8 cellular contexts compared by ENCODE assay signal in genomic region chr11:62880231-62880802, GRCh38. TPM values are rescaled to one million over a fixed set of nuclear protein-coding genes. Genes with fewer than 3 reads are reported as not detected.
DNase-seq lines count a peak whose midpoint lies in the region; ATAC-seq and TF ChIP-seq lines count a peak whose summit lies in the region.

No MANE protein-coding gene starts in this region.

- WGBS in ectodermal cell, 2 experiments: 20 to 23% methylated on average over 16 of the region's 16 CpGs
- WGBS in thyroid gland, 2 donors: 0% methylated on average over 16 of the region's 16 CpGs

- H3K9me3 ChIP-seq in A673 (ENCODE audit: low read depth, low read length, poor library complexity, severe bottlenecking) (no peaks in the 10 kb centered on the region), ectodermal cell (ENCODE audit: control insufficient read depth, low read length) (no peaks in the 10 kb centered on the region), thyroid gland (no peaks in the 10 kb centered on the region)

- peaks cover 22% of the 10 kb centered on the region for H3K36me3 Mint-ChIP-seq in mesothelial cell of epicardium

- H3K4me3 ChIP-seq in A673 (ENCODE audit: low read depth, low read length, poor library complexity, severe bottlenecking): peak overlapping the region; percentile 72
- peak overlapping the region; percentile 99 for H3K4me3 ChIP-seq in GM12875 (ENCODE audit: low read depth, low read length)
- peak overlapping the region; percentile 77 for H3K4me3 ChIP-seq in ectodermal cell (ENCODE audit: insufficient read depth, low read depth, low read length)
- peak overlapping the region; percentile 85 to 99 (median 94) for H3K4me3 ChIP-seq in thyroid gland (replicated peaks in 1 of 3)

- DNase-seq in A673 (ENCODE audit: low spot score) (peak; percentile 52), mesothelial cell of epicardium (ENCODE audit: low spot score in 2 of 2, unreplicated experiment in 2 of 2) (no peak), thyroid gland (peak; percentile 88 to 91)

- TF ChIP-seq POLR2A in thyroid gland (IDR thresholded peaks at IDR 0.05): no peak

- H3K4me1 Mint-ChIP-seq in mesothelial cell of epicardium: peaks cover 45% of the 10 kb centered on the region

- no peak for TF ChIP-seq CTCF in A673 (conservative IDR thresholded peaks at IDR 0.05; ENCODE audit: low read depth, low read length)
- no peak for TF ChIP-seq CTCF in GM12875 (IDR thresholded peaks at IDR 0.05; ENCODE audit: borderline replicate concordance, insufficient read depth, low read depth, low read length)
- no peak for TF ChIP-seq CTCF in mesothelial cell of epicardium (IDR thresholded peaks at IDR 0.05; ENCODE audit: unreplicated experiment)
- no peak for TF ChIP-seq CTCF in thyroid gland (IDR thresholded peaks at IDR 0.05)

- BruUV-seq in A673 (replicated peaks; lab: Mats Ljungman, UMichigan): no TSS peak

- POLR2A ChIA-PET in A673 (lab: Charles Lee; ENCODE audit: low non-redundant PET): interaction anchor here (0.6 kb wide), 1 partner anchor 39 kb away, joined by 5 read pairs; no protein-coding TSS in a partner anchor

- intact Hi-C loops in A673 (cut with micrococcal nuclease; ENCODE audit: unreplicated experiment) (loop anchor here (5.0 kb wide), 1 partner anchor 93 kb away; the partner anchor contains the start of gene TMEM179B), thyroid gland (cut with DNase I) (no loop called here)

- H3K4me1 ChIP-seq in A673 (ENCODE audit: insufficient read depth, low read length, poor library complexity, severe bottlenecking): peaks cover 40% of the 10 kb centered on the region
- H3K4me1 ChIP-seq in ectodermal cell (ENCODE audit: control insufficient read depth, insufficient read depth, low read length): peaks cover 33% of the 10 kb centered on the region
- peaks cover 33 to 48% of the 10 kb centered on the region in 2 donors for H3K4me1 ChIP-seq in thyroid gland

- H3K27me3 Mint-ChIP-seq in mesothelial cell of epicardium (ENCODE audit: low read depth): no peaks in the 10 kb centered on the region

- no peaks in the 10 kb centered on the region for H3K27me3 ChIP-seq in A673 (replicated peaks; ENCODE audit: insufficient read depth, low read depth, low read length, poor library complexity)
- no peaks in the 10 kb centered on the region for H3K27me3 ChIP-seq in ectodermal cell (ENCODE audit: control insufficient read depth, insufficient read depth, low read length, poor library complexity, severe bottlenecking)
- no peaks in the 10 kb centered on the region for H3K27me3 ChIP-seq in thyroid gland

- H3K27ac ChIP-seq in A673 (ENCODE audit: low read depth, low read length, poor library complexity, severe bottlenecking): peak overlapping the region; percentile 98
- H3K27ac ChIP-seq in ectodermal cell (ENCODE audit: insufficient read depth, low read depth, low read length, poor library complexity, severe bottlenecking): peak overlapping the region; percentile 98
- H3K27ac ChIP-seq in thyroid gland: peak overlapping the region; percentile 96 to 99 (median 99)

- ATAC-seq in HG03097 (IDR thresholded peaks at IDR 0.05; ENCODE audit: low FRiP score, unreplicated experiment) (peak; percentile 2), SK-N-SH treated with all-trans-retinoic acid at 6 μM for 48 hours (peak; percentile 57), HG03439 (IDR thresholded peaks at IDR 0.05; ENCODE audit: unreplicated experiment) (no peak)

- peak overlapping the region; percentile 100 for H3K27ac Mint-ChIP-seq in mesothelial cell of epicardium

- CTCF ChIA-PET in A673 (lab: Charles Lee): no interaction called here

- peak overlapping the region; percentile 99 for H3K4me3 Mint-ChIP-seq in mesothelial cell of epicardium

- H3K36me3 ChIP-seq in A673 (ENCODE audit: insufficient read depth, low read length, poor library complexity, severe bottlenecking): peaks cover 49% of the 10 kb centered on the region
- H3K36me3 ChIP-seq in ectodermal cell (ENCODE audit: control insufficient read depth, insufficient read depth, low read length): peaks cover 36% of the 10 kb centered on the region
- H3K36me3 ChIP-seq in thyroid gland: peaks cover 26 to 28% of the 10 kb centered on the region in 2 donors

- no peaks in the 10 kb centered on the region for H3K9me3 Mint-ChIP-seq in mesothelial cell of epicardium

TF ChIP-seq in SK-N-SH treated with all-trans-retinoic acid at 6 μM for 48 hours, 23 proteins besides CTCF, POLR2A, EP300 and RAD21 (continues in another document):
- TF ChIP-seq ZNF70 (CRISPR knock-in tag; IDR thresholded peaks at IDR 0.05): no peak
- no peak for TF ChIP-seq ZNF8 (CRISPR knock-in tag; IDR thresholded peaks at IDR 0.05)
- TF ChIP-seq OSR1 (CRISPR knock-in tag; IDR thresholded peaks at IDR 0.05): no peak
- no peak for TF ChIP-seq ZFP30 (CRISPR knock-in tag; IDR thresholded peaks at IDR 0.05)
- TF ChIP-seq PPARA (CRISPR knock-in tag; IDR thresholded peaks at IDR 0.05; ENCODE audit: borderline replicate concordance): no peak
- TF ChIP-seq, protein P1, sequence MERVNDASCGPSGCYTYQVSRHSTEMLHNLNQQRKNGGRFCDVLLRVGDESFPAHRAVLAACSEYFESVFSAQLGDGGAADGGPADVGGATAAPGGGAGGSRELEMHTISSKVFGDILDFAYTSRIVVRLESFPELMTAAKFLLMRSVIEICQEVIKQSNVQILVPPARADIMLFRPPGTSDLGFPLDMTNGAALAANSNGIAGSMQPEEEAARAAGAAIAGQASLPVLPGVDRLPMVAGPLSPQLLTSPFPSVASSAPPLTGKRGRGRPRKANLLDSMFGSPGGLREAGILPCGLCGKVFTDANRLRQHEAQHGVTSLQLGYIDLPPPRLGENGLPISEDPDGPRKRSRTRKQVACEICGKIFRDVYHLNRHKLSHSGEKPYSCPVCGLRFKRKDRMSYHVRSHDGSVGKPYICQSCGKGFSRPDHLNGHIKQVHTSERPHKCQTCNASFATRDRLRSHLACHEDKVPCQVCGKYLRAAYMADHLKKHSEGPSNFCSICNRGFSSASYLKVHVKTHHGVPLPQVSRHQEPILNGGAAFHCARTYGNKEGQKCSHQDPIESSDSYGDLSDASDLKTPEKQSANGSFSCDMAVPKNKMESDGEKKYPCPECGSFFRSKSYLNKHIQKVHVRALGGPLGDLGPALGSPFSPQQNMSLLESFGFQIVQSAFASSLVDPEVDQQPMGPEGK (CRISPR knock-in tag; IDR thresholded peaks at IDR 0.05; ENCODE audit: borderline replicate concordance): no peak
- TF ChIP-seq SNAI2 (CRISPR knock-in tag; IDR thresholded peaks at IDR 0.05): no peak
- TF ChIP-seq, protein P2, sequence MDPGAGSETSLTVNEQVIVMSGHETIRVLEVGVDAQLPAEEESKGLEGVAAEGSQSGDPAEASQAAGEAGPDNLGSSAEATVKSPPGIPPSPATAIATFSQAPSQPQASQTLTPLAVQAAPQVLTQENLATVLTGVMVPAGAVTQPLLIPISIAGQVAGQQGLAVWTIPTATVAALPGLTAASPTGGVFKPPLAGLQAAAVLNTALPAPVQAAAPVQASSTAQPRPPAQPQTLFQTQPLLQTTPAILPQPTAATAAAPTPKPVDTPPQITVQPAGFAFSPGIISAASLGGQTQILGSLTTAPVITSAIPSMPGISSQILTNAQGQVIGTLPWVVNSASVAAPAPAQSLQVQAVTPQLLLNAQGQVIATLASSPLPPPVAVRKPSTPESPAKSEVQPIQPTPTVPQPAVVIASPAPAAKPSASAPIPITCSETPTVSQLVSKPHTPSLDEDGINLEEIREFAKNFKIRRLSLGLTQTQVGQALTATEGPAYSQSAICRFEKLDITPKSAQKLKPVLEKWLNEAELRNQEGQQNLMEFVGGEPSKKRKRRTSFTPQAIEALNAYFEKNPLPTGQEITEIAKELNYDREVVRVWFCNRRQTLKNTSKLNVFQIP (CRISPR knock-in tag; IDR thresholded peaks at IDR 0.05; ENCODE audit: borderline replicate concordance, low read depth): no peak
- no peak for TF ChIP-seq ZC3H10 (CRISPR knock-in tag; IDR thresholded peaks at IDR 0.05)
- TF ChIP-seq ZNF565 (CRISPR knock-in tag; conservative IDR thresholded peaks at IDR 0.05; ENCODE audit: low read depth): no peak

RNA-seq across cellular contexts. Expression of gene SLC3A2, which starts 0.4 kb away (rescaled TPM):
- total RNA-seq in A673 (2021): 480 and 511 TPM in 2 replicates
- 174 TPM for polyA plus RNA-seq in ectodermal cell (2013, experiment 1 of 4)
- 183 TPM for polyA plus RNA-seq in ectodermal cell (2013, experiment 2 of 4)
- 116 TPM for polyA plus RNA-seq in ectodermal cell (2013, experiment 3 of 4)
- polyA plus RNA-seq in ectodermal cell (2013, experiment 4 of 4): 130 TPM
- total RNA-seq in mesothelial cell of epicardium: 205 to 212 TPM (median 208 TPM) in 3 replicates
- 100 to 1,000 TPM; 145 to 295 (median 159) TPM for total RNA-seq in thyroid gland

RNA-seq across cellular contexts. Expression of gene CHRM1, which starts 40.8 kb away (rescaled TPM):
- total RNA-seq in A673 (2021): 0.17 and 0.41 TPM in 2 replicates
- polyA plus RNA-seq in ectodermal cell (2013, experiment 1 of 4): not detected
- polyA plus RNA-seq in ectodermal cell (2013, experiment 2 of 4): not detected
- polyA plus RNA-seq in ectodermal cell (2013, experiment 3 of 4): 0.11 TPM
- not detected for polyA plus RNA-seq in ectodermal cell (2013, experiment 4 of 4)
- 0.09 to 0.72 TPM (median 0.11 TPM) in 3 replicates for total RNA-seq in mesothelial cell of epicardium
- not detected for total RNA-seq in thyroid gland

RNA-seq across cellular contexts. Expression of gene WDR74, which starts 40.9 kb away (rescaled TPM):
- 147 and 155 TPM in 2 replicates for total RNA-seq in A673 (2021)
- polyA plus RNA-seq in ectodermal cell (2013, experiment 1 of 4): 68.2 TPM
- polyA plus RNA-seq in ectodermal cell (2013, experiment 2 of 4): 59.2 TPM
- polyA plus RNA-seq in ectodermal cell (2013, experiment 3 of 4): 198 TPM
- polyA plus RNA-seq in ectodermal cell (2013, experiment 4 of 4): 116 TPM
- 59.3 to 63.7 TPM (median 62.1 TPM) in 3 replicates for total RNA-seq in mesothelial cell of epicardium
- 10 to 100 TPM; 25.2 to 76.1 (median 33.6) TPM for total RNA-seq in thyroid gland

RNA-seq across cellular contexts. Expression of gene TEX54, which starts 47.7 kb away (rescaled TPM):
- total RNA-seq in A673 (2021): 0.77 TPM in 1 of 2 replicates, not detected in the other
- not detected for polyA plus RNA-seq in ectodermal cell (2013, experiment 1 of 4)
- polyA plus RNA-seq in ectodermal cell (2013, experiment 2 of 4): not detected
- polyA plus RNA-seq in ectodermal cell (2013, experiment 3 of 4): not detected
- not detected for polyA plus RNA-seq in ectodermal cell (2013, experiment 4 of 4)
- not detected in 3 replicates for total RNA-seq in mesothelial cell of epicardium
- total RNA-seq in thyroid gland: not detected

RNA-seq across cellular contexts. Expression of gene STX5, which starts 48.5 kb away (rescaled TPM):
- total RNA-seq in A673 (2021): 29.2 and 38.1 TPM in 2 replicates
- polyA plus RNA-seq in ectodermal cell (2013, experiment 1 of 4): 46.6 TPM
- 47.9 TPM for polyA plus RNA-seq in ectodermal cell (2013, experiment 2 of 4)
- 37.6 TPM for polyA plus RNA-seq in ectodermal cell (2013, experiment 3 of 4)
- 43.4 TPM for polyA plus RNA-seq in ectodermal cell (2013, experiment 4 of 4)
- 55.2 to 57.9 TPM (median 55.8 TPM) in 3 replicates for total RNA-seq in mesothelial cell of epicardium
- 10 to 100 TPM; 26.3 to 62.8 (median 56.7) TPM for total RNA-seq in thyroid gland

Comparison
In these comparisons a context has a peak if more than half of its experiments do, and no peak if none do; other contexts are left out.
1. DNase-seq: peak in A673 (single experiment) and thyroid gland (2 of 2); none in mesothelial cell of epicardium (0 of 2).
2. Peak in every context shown above with its lines, with median percentiles within 50 percentile points of each other: H3K27ac ChIP-seq and H3K4me3 ChIP-seq.